ENCODE assay signal across 18 cellular contexts in genomic region chr4:58849026-58849425, GRCh38.
"Had no signal": no experiment of that assay in that cellular context is flagged by ENCODE, and none has a peak within 500 bp of the region (broad histone marks: within the 10 kb centered on the region; RNA-seq: fewer than 3 reads in every experiment).

No MANE protein-coding gene starts in this region.

- H3K4me1 ChIP-seq: Peyer's patch had no signal

- H3K36me3 ChIP-seq: brain microvascular endothelial cell, cardiac muscle cell, Peyer's patch had no signal

- H3K27me3 ChIP-seq: brain microvascular endothelial cell, cardiac muscle cell, Peyer's patch had no signal

- H3K9me3 ChIP-seq: Peyer's patch had no signal

- H3K4me3 ChIP-seq: cardiac muscle cell, Peyer's patch had no signal

- H3K27ac ChIP-seq: brain microvascular endothelial cell, cardiac muscle cell, Peyer's patch, RWPE1 had no signal

- ATAC-seq: activated CD4-positive, CD25-positive, alpha-beta regulatory T cell treated with anti-CD3 and anti-CD28 coated beads, Interleukin-2, amount 50 U/mL, for 24 hours; activated CD8-positive, alpha-beta T cell treated with anti-CD3 and anti-CD28 coated beads for 36 hours; activated T-cell treated with anti-CD3 and anti-CD28 coated beads, Interleukin-2, amount 50 U/mL, for 72 hours had no signal

- DNase-seq: activated CD4-positive, alpha-beta T cell treated with anti-CD3 and anti-CD28 coated beads for 4 hours; activated CD8-positive, alpha-beta memory T cell treated with anti-CD3 and anti-CD28 coated beads, Interleukin-2, amount 50 U/mL, for 4 hours; activated CD8-positive, alpha-beta T cell treated with anti-CD3 and anti-CD28 coated beads for 36 hours; activated gamma-delta T cell treated with Interleukin-2 at 50 U/mL for 16 hours; activated naive CD4-positive, alpha-beta T cell treated with anti-CD3 and anti-CD28 coated beads, Interleukin-2, amount 10 ng/mL, durations not matched to agents 7 days and 5 days; activated naive CD8-positive, alpha-beta T cell treated with anti-CD3 and anti-CD28 coated beads for 36 hours; activated T-cell treated with anti-CD3 and anti-CD28 coated beads, Interleukin-2, amount 50 U/mL, for 72 hours; brain microvascular endothelial cell; MM.1S; NCI-H1930; NCI-H524; NK-92 treated with Interleukin-12 subunit alpha and Interleukin-12 subunit beta, amount 100 ng/mL, for 24 hours; OCI-M1; Peyer's patch; Right ventricle myocardium superior had no signal
